In the genomic region with DNA sequence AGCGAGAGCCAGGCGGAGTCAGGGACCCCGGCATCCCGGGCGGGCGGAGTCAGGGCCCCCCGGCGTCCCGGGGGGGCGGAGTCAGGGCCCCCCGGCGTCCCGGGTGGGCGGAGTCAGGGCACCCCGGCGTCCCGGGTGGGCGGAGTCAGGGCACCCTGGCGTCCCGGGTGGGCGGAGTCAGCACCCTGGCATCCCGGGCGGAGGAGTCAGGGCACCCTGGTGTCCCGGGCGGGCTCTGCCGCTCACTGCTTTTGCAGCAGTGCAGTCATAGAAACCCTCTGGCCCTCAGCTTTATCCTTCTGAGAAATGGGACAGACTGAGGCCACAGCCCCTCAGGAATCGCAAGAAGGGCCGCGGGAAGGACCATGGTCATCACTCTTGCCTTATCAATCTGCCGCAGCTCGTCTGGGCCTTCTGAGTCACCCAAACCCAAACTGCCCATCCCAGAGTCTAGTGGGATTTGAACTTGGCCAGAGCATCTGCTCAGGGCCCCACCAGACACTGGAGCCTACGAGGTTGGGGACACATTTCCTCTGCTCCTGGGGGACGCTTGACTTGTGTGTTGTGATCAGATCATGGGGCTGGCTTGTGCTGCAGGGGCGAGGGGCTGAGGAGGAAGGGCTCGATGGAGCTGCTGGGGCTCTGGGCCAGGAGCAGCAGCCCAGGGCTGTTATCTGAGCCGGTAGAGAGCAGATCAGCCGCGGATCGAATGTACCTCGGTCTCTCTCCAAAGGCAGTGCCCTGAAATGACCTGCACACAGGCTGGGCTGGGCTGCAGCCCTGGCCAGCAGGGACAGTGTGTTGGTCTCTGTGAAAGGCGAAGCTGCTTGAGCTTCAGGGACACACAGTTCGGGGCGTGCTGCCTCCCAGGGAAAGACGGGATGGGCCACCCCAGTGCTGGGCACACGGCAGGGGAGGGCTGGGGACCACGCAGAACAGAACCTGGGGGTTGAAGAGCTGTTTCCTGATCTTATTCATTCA, we compare ENCODE assay signal across 17 cellular contexts.
A peak's percentile ranks its signal among the peaks of the same experiment; 100 is the strongest.
DNase-seq lines count a peak whose midpoint lies in the region; ATAC-seq, FAIRE-seq and TF ChIP-seq lines count a peak whose summit lies in the region.
"Had no signal": no experiment of that assay in that cellular context is flagged by ENCODE, and none has a peak within 500 bp of the region (broad histone marks: within the 10 kb centered on the region; RNA-seq: fewer than 3 reads in every experiment).

No MANE protein-coding gene starts in this region.

- no peaks in the 10 kb centered on the region for H3K9me1 ChIP-seq in K562 (ENCODE audit: control insufficient read depth, insufficient read depth, low read length)

- no peak overlapping the region for H3K9ac ChIP-seq in K562 (ENCODE audit: insufficient read depth in 1 of 2, low read depth in 2 of 2, low read length in 2 of 2)

- H3K27me3 ChIP-seq in K562 (ENCODE audit: control insufficient read depth in 2 of 2, insufficient read depth in 2 of 2, low read length in 2 of 2), result peaks cover 2 to 44% of the 10 kb centered on the region in 2 experiments; a peak in 2 of 5 replicates
- H3K27me3 ChIP-seq in spleen (replicated peaks in 1 of 7), result peaks cover 0 to 34% (median 0%) of the 10 kb centered on the region in 7 donors
- H3K27me3 ChIP-seq: upper lobe of left lung had no signal

- H3K27ac ChIP-seq in K562 (ENCODE audit: extremely low read depth, low read depth, low read length), result no peak overlapping the region
- H3K27ac ChIP-seq in spleen, result no peak overlapping the region
- H3K27ac ChIP-seq: prostate gland, upper lobe of left lung had no signal

- BruUV-seq in K562 (replicated peaks; lab: Mats Ljungman, UMichigan), result no TSS peak

- H3K36me3 ChIP-seq in K562 (ENCODE audit: control insufficient read depth, insufficient read depth, low read length) (no peaks in the 10 kb centered on the region), spleen (no peaks in the 10 kb centered on the region)
- H3K36me3 ChIP-seq: prostate gland, upper lobe of left lung had no signal

- no peaks in the 10 kb centered on the region for H3K9me3 ChIP-seq in K562 (replicated peaks; ENCODE audit: control insufficient read depth, insufficient read depth, low read depth, low read length)
- no peaks in the 10 kb centered on the region for H3K9me3 ChIP-seq in spleen
- H3K9me3 ChIP-seq: prostate gland, upper lobe of left lung had no signal

- TF ChIP-seq RAD21 in K562 (CRISPR knock-in tag; conservative IDR thresholded peaks at IDR 0.05 in 1 of 2, IDR thresholded peaks at IDR 0.05 in 1 of 2), result no peak

- no peak for FAIRE-seq in K562 (lab: Jason Lieb, UNC)

- no peaks in the 10 kb centered on the region for H4K20me1 ChIP-seq in K562 (replicated peaks; ENCODE audit: control insufficient read depth, insufficient read depth, low read length)

- no peaks in the 10 kb centered on the region for H3K79me2 ChIP-seq in K562 (ENCODE audit: control insufficient read depth, insufficient read depth, low read length)

- peak; percentile 31 for DNase-seq in NCI-H2107 treated with DMSO at 0.1 percent for 48 hours (lab: John Stamatoyannopoulos, UW; ENCODE audit: unreplicated experiment)
- DNase-seq in K562 (ENCODE audit: extremely low read depth in 1 of 4, low spot score in 3 of 4), result peak; percentile 23 to 28 (median 26)
- DNase-seq in islet precursor cell, result peak; percentile 44
- DNase-seq in pons (ENCODE audit: low spot score), result peak; percentile 11
- no peak for DNase-seq in spleen
- DNase-seq in DMS53 treated with DMSO at 0.1 percent for 48 hours (lab: John Stamatoyannopoulos, UW; ENCODE audit: unreplicated experiment), result no peak
- DNase-seq: activated CD4-positive, alpha-beta memory T cell treated with anti-CD3 and anti-CD28 coated beads for 36 hours; Calu3; left colon; NCI-H2081 treated with DMSO at 0.1 percent for 48 hours; NCI-H82; RPMI8226; stimulated activated naive CD4-positive, alpha-beta T cell treated with Interleukin-2 at 50 U/mL for 16 hours had no signal

- no peak overlapping the region for H2AFZ ChIP-seq in K562 (ENCODE audit: low read depth, low read length)

- in situ Hi-C loops in K562 (cut with MboI), result no loop called here

- POLR2A ChIA-PET in K562 (lab: Yijun Ruan, JAX), result no interaction called here

- TF ChIP-seq EP300 in K562 (IDR thresholded peaks at IDR 0.05; ENCODE audit: low read length), result no peak

- CTCF ChIA-PET in K562 (lab: Yijun Ruan, JAX; ENCODE audit: low intra/inter-chr PET ratio), result no interaction called here

- TF ChIP-seq POLR2A in K562 (conservative IDR thresholded peaks at IDR 0.05) (no peak), spleen (IDR thresholded peaks at IDR 0.05) (no peak)

- 5% methylated on average over 11 of the region's 46 CpGs for WGBS in K562 (ENCODE audit: insufficient coverage, low coverage, missing lambda C conversion rate)
- WGBS in spleen, 5 donors, result 84 to 92% (median 87%) methylated on average over 38 to 46 of the region's 46 CpGs

- no peak overlapping the region for H3K4me2 ChIP-seq in K562 (ENCODE audit: insufficient read depth, low read length)

- TF ChIP-seq CTCF in K562 (IDR thresholded peaks at IDR 0.05 in 2 of 3, conservative IDR thresholded peaks at IDR 0.05 in 1 of 3; ENCODE audit: insufficient read depth in 2 of 3, low read depth in 1 of 3, low read length in 3 of 3), result no peak
- no peak for TF ChIP-seq CTCF in spleen (IDR thresholded peaks at IDR 0.05 in 8 of 11, conservative IDR thresholded peaks at IDR 0.05 in 3 of 11)

- H3K4me3 ChIP-seq in K562 (no peak overlapping the region), spleen (no peak overlapping the region)
- H3K4me3 ChIP-seq: prostate gland, upper lobe of left lung had no signal

- ATAC-seq in K562 (no peak), HG03442 (IDR thresholded peaks at IDR 0.05; ENCODE audit: unreplicated experiment) (no peak), HG03139 (IDR thresholded peaks at IDR 0.05; ENCODE audit: unreplicated experiment) (no peak)
- ATAC-seq: left colon had no signal

- intact Hi-C loops in K562 (cut with micrococcal nuclease), result no loop called here
- intact Hi-C loops in spleen (cut with DNase I; ENCODE audit: low total_unique reads), result no loop called here

- H3K4me1 ChIP-seq in K562 (replicated peaks in 1 of 2; ENCODE audit: control insufficient read depth in 2 of 2, insufficient read depth in 2 of 2, low read length in 2 of 2) (peaks cover 0 to 8% of the 10 kb centered on the region in 2 experiments; a peak in 2 of 5 replicates), spleen (no peaks in the 10 kb centered on the region)
- H3K4me1 ChIP-seq: prostate gland had no signal

TF ChIP-seq in K562, 482 proteins besides CTCF, POLR2A, EP300 and RAD21:
- TF ChIP-seq, protein P1, sequence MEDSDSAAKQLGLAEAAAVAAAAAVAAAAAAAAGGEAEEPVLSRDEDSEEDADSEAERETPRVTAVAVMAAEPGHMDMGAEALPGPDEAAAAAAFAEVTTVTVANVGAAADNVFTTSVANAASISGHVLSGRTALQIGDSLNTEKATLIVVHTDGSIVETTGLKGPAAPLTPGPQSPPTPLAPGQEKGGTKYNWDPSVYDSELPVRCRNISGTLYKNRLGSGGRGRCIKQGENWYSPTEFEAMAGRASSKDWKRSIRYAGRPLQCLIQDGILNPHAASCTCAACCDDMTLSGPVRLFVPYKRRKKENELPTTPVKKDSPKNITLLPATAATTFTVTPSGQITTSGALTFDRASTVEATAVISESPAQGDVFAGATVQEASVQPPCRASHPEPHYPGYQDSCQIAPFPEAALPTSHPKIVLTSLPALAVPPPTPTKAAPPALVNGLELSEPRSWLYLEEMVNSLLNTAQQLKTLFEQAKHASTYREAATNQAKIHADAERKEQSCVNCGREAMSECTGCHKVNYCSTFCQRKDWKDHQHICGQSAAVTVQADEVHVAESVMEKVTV (CRISPR knock-in tag; IDR thresholded peaks at IDR 0.05), result no peak
- peak; percentile 74 for TF ChIP-seq LCOR (CRISPR knock-in tag; IDR thresholded peaks at IDR 0.05)
- TF ChIP-seq ZNF561 (CRISPR knock-in tag; conservative IDR thresholded peaks at IDR 0.05), result no peak
- no peak for TF ChIP-seq HES1 (IDR thresholded peaks at IDR 0.05; ENCODE audit: low read depth)
- TF ChIP-seq, protein P2, sequence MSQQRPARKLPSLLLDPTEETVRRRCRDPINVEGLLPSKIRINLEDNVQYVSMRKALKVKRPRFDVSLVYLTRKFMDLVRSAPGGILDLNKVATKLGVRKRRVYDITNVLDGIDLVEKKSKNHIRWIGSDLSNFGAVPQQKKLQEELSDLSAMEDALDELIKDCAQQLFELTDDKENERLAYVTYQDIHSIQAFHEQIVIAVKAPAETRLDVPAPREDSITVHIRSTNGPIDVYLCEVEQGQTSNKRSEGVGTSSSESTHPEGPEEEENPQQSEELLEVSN (IDR thresholded peaks at IDR 0.05; ENCODE audit: borderline replicate concordance in 1 of 2, extremely low read depth in 1 of 2, insufficient read depth in 1 of 2, insufficient read length in 1 of 2, low read depth in 1 of 2, low read length in 1 of 2, poor library complexity in 1 of 2, severe bottlenecking in 1 of 2), result peak in 1 of 2 experiments; percentile 14
- TF ChIP-seq FOSL1 (tag; conservative IDR thresholded peaks at IDR 0.05), result peak; percentile 92
- peak; percentile 45 for TF ChIP-seq CBFA2T3 (IDR thresholded peaks at IDR 0.05)
- TF ChIP-seq MAFF (IDR thresholded peaks at IDR 0.05; ENCODE audit: low read length), result no peak
- peak; percentile 42 for TF ChIP-seq TCF3 (CRISPR knock-in tag; IDR thresholded peaks at IDR 0.05)
- TF ChIP-seq MTA2 (IDR thresholded peaks at IDR 0.05; ENCODE audit: low read depth), result no peak
- TF ChIP-seq DACH1 (IDR thresholded peaks at IDR 0.05; ENCODE audit: partially characterized antibody), result no peak
- TF ChIP-seq JUND (IDR thresholded peaks at IDR 0.05; ENCODE audit: borderline replicate concordance, low read depth, low read length), result peak; percentile 42; the same call in 1 of the 2 replicates
- peak; percentile 15; the same call in 1 of the 3 replicates for TF ChIP-seq JUND (tag; IDR thresholded peaks at IDR 0.05; ENCODE audit: borderline replicate concordance, low read depth, low read length)
- peak; percentile 11; the same call in 1 of the 2 replicates for TF ChIP-seq TAL1 (IDR thresholded peaks at IDR 0.05)
- peak; percentile 40 for TF ChIP-seq ARID1B (IDR thresholded peaks at IDR 0.05)
- TF ChIP-seq CGGBP1 (CRISPR knock-in tag; IDR thresholded peaks at IDR 0.05), result no peak

Comparison
In these comparisons a context has a peak if more than half of its experiments do, and no peak if none do; other contexts are left out.
1. DNase-seq: peak in NCI-H2107 treated with DMSO at 0.1 percent for 48 hours (single experiment), K562 (4 of 4), islet precursor cell (single experiment) and pons (single experiment); none in spleen (single experiment) and DMS53 treated with DMSO at 0.1 percent for 48 hours (single experiment).